21 cellular contexts compared by ENCODE assay signal in the genomic region with DNA sequence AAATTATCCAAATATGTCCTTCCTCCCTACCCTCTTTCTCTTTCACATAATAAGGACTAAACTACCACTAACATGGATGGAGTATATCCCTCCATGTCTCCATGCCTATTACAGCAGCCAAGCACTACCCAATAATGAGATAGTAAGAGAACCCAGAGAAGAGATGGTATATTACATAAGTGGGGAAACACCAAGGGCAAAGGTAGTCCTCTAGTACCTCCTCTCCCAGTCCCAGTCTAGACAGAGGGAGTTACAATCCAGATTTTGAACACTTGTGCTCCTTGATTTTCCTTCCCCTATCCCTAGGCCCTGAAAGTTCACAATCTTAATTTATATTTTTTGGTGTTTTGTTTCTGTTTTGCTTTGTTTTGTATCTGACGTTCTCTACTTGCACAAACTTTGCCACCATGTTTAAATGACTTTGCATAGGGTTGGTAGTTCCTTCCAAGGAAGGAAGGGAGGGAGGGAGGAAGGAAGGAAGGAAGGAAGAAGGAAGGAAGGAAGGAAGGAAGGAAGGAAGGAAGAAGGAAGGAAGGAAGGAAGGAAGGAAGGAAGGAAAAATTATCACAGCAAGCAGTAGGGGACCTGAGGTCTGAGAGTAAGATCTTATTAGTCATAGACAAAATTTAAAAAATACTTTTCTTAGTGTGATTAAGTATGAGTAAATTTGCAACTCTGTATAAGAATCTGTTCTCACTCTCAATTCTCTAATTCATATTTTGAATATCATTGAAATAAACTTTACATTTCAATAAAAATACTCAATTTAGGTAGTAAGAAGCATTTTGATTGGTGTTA.
"Had no signal": no experiment of that assay in that cellular context is flagged by ENCODE, and none has a peak within 500 bp of the region (broad histone marks: within the 10 kb centered on the region; RNA-seq: fewer than 3 reads in every experiment).

No MANE protein-coding gene starts in this region.

- H3K4me1 Mint-ChIP-seq: nephron had no signal

- H3K9me3 Mint-ChIP-seq: activated B cell treated with CpG ODN at 0.5 μM for 24 hours; central memory CD8-positive, alpha-beta T cell; nephron had no signal

- H3K4me1 ChIP-seq: foreskin keratinocyte, prostate gland, stomach, upper lobe of right lung had no signal

- H3K4me3 Mint-ChIP-seq: activated B cell treated with CpG ODN at 0.5 μM for 24 hours; activated naive CD8-positive, alpha-beta T cell treated with anti-CD3 and anti-CD28 coated beads, Interleukin-2, amount 10 ng/mL, durations not matched to agents 7 days and 5 days; central memory CD8-positive, alpha-beta T cell; nephron had no signal

- H3K36me3 ChIP-seq: brain microvascular endothelial cell, prostate gland, stomach, thoracic aorta, upper lobe of right lung had no signal

- H3K27me3 Mint-ChIP-seq: activated naive CD8-positive, alpha-beta T cell treated with anti-CD3 and anti-CD28 coated beads, Interleukin-2, amount 10 ng/mL, durations not matched to agents 7 days and 5 days; central memory CD8-positive, alpha-beta T cell had no signal

- H3K27ac ChIP-seq: brain microvascular endothelial cell, coronary artery, foreskin keratinocyte, prostate gland, skin epidermis, stomach, thoracic aorta, upper lobe of right lung had no signal

- H3K9me3 ChIP-seq: prostate gland, stomach, thoracic aorta, upper lobe of right lung had no signal

- H3K27ac Mint-ChIP-seq: activated B cell treated with CpG ODN at 0.5 μM for 24 hours had no signal

- DNase-seq: activated B cell treated with CpG ODN at 0.5 μM for 24 hours; activated CD4-positive, alpha-beta T cell treated with anti-CD3 and anti-CD28 coated beads, Interleukin-2, amount 10 ng/mL, durations not matched to agents 24 days and 14 days; activated CD8-positive, alpha-beta memory T cell treated with anti-CD3 and anti-CD28 coated beads, Interleukin-2, amount 50 U/mL, for 48 hours; activated effector memory CD4-positive, alpha-beta T cell treated with anti-CD3 and anti-CD28 coated beads, Interleukin-2, amount 50 U/mL, for 16 hours; activated naive CD8-positive, alpha-beta T cell treated with anti-CD3 and anti-CD28 coated beads, Interleukin-2, amount 10 ng/mL, durations not matched to agents 7 days and 5 days; anterior cingulate cortex; brain microvascular endothelial cell; effector CD4-positive, alpha-beta T cell; foreskin keratinocyte; glutamatergic neuron; mesendoderm; right cardiac atrium; stimulated activated CD4-positive, alpha-beta T cell treated with anti-CD3 and anti-CD28 coated beads, Interleukin-4, amount 100 ng/mL, for 24 hours; stomach; upper lobe of right lung had no signal

- ATAC-seq: foreskin keratinocyte, right cardiac atrium, upper lobe of right lung had no signal

- H3K27me3 ChIP-seq: brain microvascular endothelial cell, foreskin keratinocyte, stomach, upper lobe of right lung had no signal

- H3K4me3 ChIP-seq: coronary artery, prostate gland, skin epidermis, stomach, thoracic aorta, upper lobe of right lung had no signal
